In genomic region chr12:22046090-22046967, GRCh38 we compare ENCODE assay signal across 8 cellular contexts. TPM values are rescaled to one million over a fixed set of nuclear protein-coding genes. Genes with fewer than 3 reads are reported as not detected.
A peak's percentile ranks its signal among the peaks of the same experiment; 100 is the strongest.
DNase-seq lines count a peak whose midpoint lies in the region; ATAC-seq, FAIRE-seq and TF ChIP-seq lines count a peak whose summit lies in the region.

Gene CMAS (plus strand): TSS chr12:22046218. CDS start chr12:22046304, 86 bp downstream.

- H3K9me3 Mint-ChIP-seq in T-helper 1 cell treated with Interleukin-12 subunit alpha and Interleukin-12 subunit beta and Interleukin-4 antibody, amounts not matched to agents 30 μg/mL and 1 μg/mL, for 36 hours: no peaks in the 10 kb centered on the region

- DNase-seq in GM12892 (ENCODE audit: insufficient read length) (peak; percentile 67), NCI-H1092 (lab: John Stamatoyannopoulos, UW) (peak; percentile 64), amniotic epithelial cell (ENCODE audit: low read depth) (peak; percentile 66), left ventricle myocardium inferior (peak; percentile 81), psoas muscle (peak; percentile 81 to 88), urothelium cell line (ENCODE audit: low spot score) (peak; percentile 91)

- H3K27ac ChIP-seq in left ventricle myocardium inferior (replicated peaks) (peak within 1 kb of the TSS; percentile 93), psoas muscle (peak within 1 kb of the TSS; percentile 91)

- no peaks in the 10 kb centered on the region for H3K27me3 Mint-ChIP-seq in T-helper 1 cell treated with Interleukin-12 subunit alpha and Interleukin-12 subunit beta and Interleukin-4 antibody, amounts not matched to agents 30 μg/mL and 1 μg/mL, for 36 hours (ENCODE audit: low read depth)

- intact Hi-C loops in left ventricle myocardium inferior (cut with micrococcal nuclease): no loop called here
- intact Hi-C loops in psoas muscle (cut with DNase I): no loop called here

- H3K4me3 ChIP-seq in left ventricle myocardium inferior (peak within 1 kb of the TSS; percentile 99), psoas muscle (peak within 1 kb of the TSS; percentile 100)

- H3K9me3 ChIP-seq in left ventricle myocardium inferior (replicated peaks) (no peaks in the 10 kb centered on the region), psoas muscle (no peaks in the 10 kb centered on the region)

- peaks cover 38% of the 10 kb centered on the region for H3K4me1 Mint-ChIP-seq in T-helper 1 cell treated with Interleukin-12 subunit alpha and Interleukin-12 subunit beta and Interleukin-4 antibody, amounts not matched to agents 30 μg/mL and 1 μg/mL, for 36 hours (ENCODE audit: low read depth)

- H3K36me3 Mint-ChIP-seq in T-helper 1 cell treated with Interleukin-12 subunit alpha and Interleukin-12 subunit beta and Interleukin-4 antibody, amounts not matched to agents 30 μg/mL and 1 μg/mL, for 36 hours (ENCODE audit: low read depth): peaks cover 10% of the 10 kb centered on the region

- 0% methylated on average over 60 to 64 of the region's 64 CpGs for WGBS in psoas muscle, 3 donors

- FAIRE-seq in GM12892 (lab: Jason Lieb, UNC): peak; percentile 86
- FAIRE-seq in urothelium cell line (lab: Jason Lieb, UNC): peak; percentile 81

- peak; percentile 91 for ATAC-seq in HG02610 (IDR thresholded peaks at IDR 0.05; ENCODE audit: unreplicated experiment)
- peak; percentile 94 to 98 (median 97) for ATAC-seq in psoas muscle

- H3K27me3 ChIP-seq in left ventricle myocardium inferior (ENCODE audit: low read depth) (no peaks in the 10 kb centered on the region), psoas muscle (ENCODE audit: insufficient read depth in 3 of 3, low read length in 2 of 3) (no peaks in the 10 kb centered on the region)

- H3K36me3 ChIP-seq in left ventricle myocardium inferior (no peaks in the 10 kb centered on the region), psoas muscle (ENCODE audit: insufficient read depth in 1 of 2, low read depth in 1 of 2) (peaks cover 2 to 6% of the 10 kb centered on the region in 2 donors)

- peak within 1 kb of the TSS; percentile 85 for H3K27ac Mint-ChIP-seq in T-helper 1 cell treated with Interleukin-12 subunit alpha and Interleukin-12 subunit beta and Interleukin-4 antibody, amounts not matched to agents 30 μg/mL and 1 μg/mL, for 36 hours

- TF ChIP-seq CTCF in left ventricle myocardium inferior (IDR thresholded peaks at IDR 0.05; ENCODE audit: borderline replicate concordance): no peak
- TF ChIP-seq CTCF in psoas muscle (IDR thresholded peaks at IDR 0.05): no peak

- H3K4me1 ChIP-seq in left ventricle myocardium inferior: peaks cover 38% of the 10 kb centered on the region
- H3K4me1 ChIP-seq in psoas muscle: peaks cover 10% of the 10 kb centered on the region

- H3K4me3 Mint-ChIP-seq in T-helper 1 cell treated with Interleukin-12 subunit alpha and Interleukin-12 subunit beta and Interleukin-4 antibody, amounts not matched to agents 30 μg/mL and 1 μg/mL, for 36 hours: peak within 1 kb of the TSS; percentile 97

- TF ChIP-seq POLR2A in GM12892 (IDR thresholded peaks at IDR 0.05; ENCODE audit: low read depth, low read length): peak; percentile 73; the same call in 1 of the 2 replicates

RNA-seq across cellular contexts. Expression of gene CMAS, which starts in this region (rescaled TPM):
- 42.8 TPM for polyA plus RNA-seq in GM12892 (2012; ENCODE audit: missing spikeins)
- 34.8 TPM for total RNA-seq in left ventricle myocardium inferior
- 10 to 100 TPM; 21.6 to 36.2 (median 31.8) TPM for total RNA-seq in psoas muscle
- 10 to 100 TPM; 34.5 to 73.0 (median 42.6) TPM for polyA plus RNA-seq in psoas muscle

Comparison
In these comparisons a context has a peak if more than half of its experiments do, and no peak if none do; other contexts are left out.
1. Peak in every context shown above with its lines: DNase-seq, ATAC-seq, H3K4me3 ChIP-seq and H3K27ac ChIP-seq.